20 cellular contexts compared by ENCODE assay signal in the genomic region with DNA sequence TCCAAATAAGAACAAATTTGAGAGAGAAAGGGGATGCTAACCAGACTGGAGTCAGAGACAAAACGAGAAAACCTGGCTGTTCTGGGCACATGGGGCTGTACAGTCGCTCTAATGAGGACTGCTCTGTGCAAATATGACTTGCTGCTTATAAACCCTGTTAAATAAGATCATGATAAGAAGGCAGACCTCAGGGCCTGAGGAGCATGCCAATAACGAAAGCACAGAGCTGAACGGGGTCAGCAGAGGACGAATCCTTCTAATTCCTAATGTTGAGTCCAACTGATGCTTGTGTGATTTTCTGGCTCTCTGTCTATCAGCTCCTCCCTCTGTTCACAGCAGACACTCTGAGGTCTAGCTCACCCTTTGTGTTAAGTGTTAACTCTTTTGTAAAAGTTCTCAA.
DNase-seq lines count a peak whose midpoint lies in the region; ATAC-seq and TF ChIP-seq lines count a peak whose summit lies in the region.
"Had no signal": no experiment of that assay in that cellular context is flagged by ENCODE, and none has a peak within 500 bp of the region (broad histone marks: within the 10 kb centered on the region; RNA-seq: fewer than 3 reads in every experiment).

No MANE protein-coding gene starts in this region.

- H3K27ac ChIP-seq in left ventricle myocardium inferior (replicated peaks) = peak overlapping the region; percentile 74
- H3K27ac ChIP-seq in subcutaneous abdominal adipose tissue (ENCODE audit: low read depth, low read length) = peak overlapping the region; percentile 38
- H3K27ac ChIP-seq: pancreas had no signal

- H3K27me3 ChIP-seq in left ventricle myocardium inferior (ENCODE audit: low read depth) (no peaks in the 10 kb centered on the region), subcutaneous abdominal adipose tissue (ENCODE audit: control insufficient read depth in 5 of 5, insufficient read depth in 4 of 5, low read length in 5 of 5) (no peaks in the 10 kb centered on the region)
- H3K27me3 ChIP-seq: pancreas, sigmoid colon had no signal

- DNase-seq in LNCaP clone FGC (ENCODE audit: low read depth) (peak; percentile 89), activated B cell treated with CpG ODN at 0.5 μM for 24 hours (no peak), left ventricle myocardium inferior (no peak), AG20443 (ENCODE audit: low spot score) (no peak), superior temporal gyrus (ENCODE audit: extremely low spot score) (no peak), DMS53 (lab: John Stamatoyannopoulos, UW) (no peak), NK-92 (lab: John Stamatoyannopoulos, UW; ENCODE audit: unreplicated experiment) (no peak)
- DNase-seq: activated CD4-positive, alpha-beta memory T cell treated with anti-CD3 and anti-CD28 coated beads, Interleukin-2, amount 10 ng/mL, durations not matched to agents 7 days and 5 days; activated gamma-delta T cell; activated naive CD8-positive, alpha-beta T cell treated with anti-CD3 and anti-CD28 coated beads, Interleukin-2, amount 50 U/mL, for 24 hours; CD8-positive, alpha-beta memory T cell; naive thymus-derived CD8-positive, alpha-beta T cell; NCI-H1930; pancreas; sigmoid colon had no signal

- H3K4me3 ChIP-seq in LNCaP clone FGC (ENCODE audit: low read depth, low read length) (no peak overlapping the region), left ventricle myocardium inferior (no peak overlapping the region), subcutaneous abdominal adipose tissue (ENCODE audit: low read depth in 1 of 5, low read length in 5 of 5) (no peak overlapping the region)
- H3K4me3 ChIP-seq: K562, pancreas, sigmoid colon had no signal

- no peaks in the 10 kb centered on the region for H3K9me3 ChIP-seq in left ventricle myocardium inferior (replicated peaks)
- no peaks in the 10 kb centered on the region for H3K9me3 ChIP-seq in subcutaneous abdominal adipose tissue (ENCODE audit: control insufficient read depth in 5 of 5, low read length in 5 of 5)
- H3K9me3 ChIP-seq: pancreas, sigmoid colon had no signal

- peak overlapping the region; percentile 54 for H3K27ac Mint-ChIP-seq in activated B cell treated with CpG ODN at 0.5 μM for 24 hours
- H3K27ac Mint-ChIP-seq: activated CD4-positive, alpha-beta memory T cell treated with anti-CD3 and anti-CD28 coated beads, Interleukin-2, amount 10 ng/mL, durations not matched to agents 7 days and 5 days; activated naive CD8-positive, alpha-beta T cell treated with anti-CD3 and anti-CD28 coated beads, Interleukin-2, amount 50 U/mL, for 24 hours; CD8-positive, alpha-beta memory T cell; naive thymus-derived CD8-positive, alpha-beta T cell; T-helper 2 cell treated with Interferon-gamma antibody and Interleukin-4, amounts not matched to agents 5 μg/mL and 100 μg/mL, for 36 hours had no signal

- no peaks in the 10 kb centered on the region for H3K27me3 Mint-ChIP-seq in activated B cell treated with CpG ODN at 0.5 μM for 24 hours
- H3K27me3 Mint-ChIP-seq: activated naive CD8-positive, alpha-beta T cell treated with anti-CD3 and anti-CD28 coated beads, Interleukin-2, amount 50 U/mL, for 24 hours; naive thymus-derived CD8-positive, alpha-beta T cell had no signal

- H3K36me3 ChIP-seq in left ventricle myocardium inferior = no peaks in the 10 kb centered on the region
- no peaks in the 10 kb centered on the region for H3K36me3 ChIP-seq in subcutaneous abdominal adipose tissue (ENCODE audit: control insufficient read depth in 5 of 5, insufficient read depth in 5 of 5, low read length in 5 of 5)
- H3K36me3 ChIP-seq: pancreas, sigmoid colon had no signal

- peaks cover 25% of the 10 kb centered on the region for H3K4me1 ChIP-seq in left ventricle myocardium inferior
- H3K4me1 ChIP-seq in subcutaneous abdominal adipose tissue (ENCODE audit: control insufficient read depth in 5 of 5, insufficient read depth in 5 of 5, low read length in 5 of 5) = peaks cover 8 to 46% (median 32%) of the 10 kb centered on the region in 5 donors
- H3K4me1 ChIP-seq: pancreas had no signal

- CTCF ChIA-PET in activated B cell treated with CpG ODN at 0.5 μM for 24 hours (lab: Charles Lee) = interaction anchor here (2.0 kb wide), 1 partner anchor 98 kb away, joined by 5 read pairs; no protein-coding TSS in a partner anchor

- intact Hi-C loops in activated B cell treated with CpG ODN at 0.5 μM for 24 hours (cut with micrococcal nuclease) = no loop called here
- intact Hi-C loops in left ventricle myocardium inferior (cut with micrococcal nuclease) = no loop called here

- ATAC-seq in activated B cell treated with CpG ODN at 0.5 μM for 24 hours (ENCODE audit: low read depth) = no peak
- ATAC-seq: activated naive CD8-positive, alpha-beta T cell treated with anti-CD3 and anti-CD28 coated beads, Interleukin-2, amount 50 U/mL, for 24 hours; HCT116; K562; left lobe of liver; naive thymus-derived CD8-positive, alpha-beta T cell had no signal

- H3K36me3 Mint-ChIP-seq in activated B cell treated with CpG ODN at 0.5 μM for 24 hours (ENCODE audit: low read depth) = peaks cover 87% of the 10 kb centered on the region
- H3K36me3 Mint-ChIP-seq: naive thymus-derived CD8-positive, alpha-beta T cell had no signal

- no peak overlapping the region for H3K4me3 Mint-ChIP-seq in activated B cell treated with CpG ODN at 0.5 μM for 24 hours
- H3K4me3 Mint-ChIP-seq: activated CD4-positive, alpha-beta memory T cell treated with anti-CD3 and anti-CD28 coated beads, Interleukin-2, amount 10 ng/mL, durations not matched to agents 7 days and 5 days; activated naive CD8-positive, alpha-beta T cell treated with anti-CD3 and anti-CD28 coated beads, Interleukin-2, amount 50 U/mL, for 24 hours; CD8-positive, alpha-beta memory T cell; naive thymus-derived CD8-positive, alpha-beta T cell; T-helper 2 cell treated with Interferon-gamma antibody and Interleukin-4, amounts not matched to agents 5 μg/mL and 100 μg/mL, for 36 hours had no signal

- peak overlapping the region in 1 of 5 donors; percentile 25 for H3K9ac ChIP-seq in subcutaneous abdominal adipose tissue (ENCODE audit: low read length in 5 of 5)

- no peaks in the 10 kb centered on the region for H3K4me1 Mint-ChIP-seq in activated B cell treated with CpG ODN at 0.5 μM for 24 hours
- H3K4me1 Mint-ChIP-seq: activated CD4-positive, alpha-beta memory T cell treated with anti-CD3 and anti-CD28 coated beads, Interleukin-2, amount 10 ng/mL, durations not matched to agents 7 days and 5 days; activated naive CD8-positive, alpha-beta T cell treated with anti-CD3 and anti-CD28 coated beads, Interleukin-2, amount 50 U/mL, for 24 hours; CD8-positive, alpha-beta memory T cell; naive thymus-derived CD8-positive, alpha-beta T cell had no signal

- POLR2A ChIA-PET in activated B cell treated with CpG ODN at 0.5 μM for 24 hours (lab: Charles Lee) = no interaction called here

- no peak for TF ChIP-seq CTCF in LNCaP clone FGC (IDR thresholded peaks at IDR 0.05; ENCODE audit: control insufficient read depth, extremely low read depth, insufficient read depth)
- TF ChIP-seq CTCF in activated B cell treated with CpG ODN at 0.5 μM for 24 hours (IDR thresholded peaks at IDR 0.05) = no peak
- no peak for TF ChIP-seq CTCF in left ventricle myocardium inferior (IDR thresholded peaks at IDR 0.05; ENCODE audit: borderline replicate concordance)

- H3K9me3 Mint-ChIP-seq in activated B cell treated with CpG ODN at 0.5 μM for 24 hours = no peaks in the 10 kb centered on the region
- H3K9me3 Mint-ChIP-seq: activated CD4-positive, alpha-beta memory T cell treated with anti-CD3 and anti-CD28 coated beads, Interleukin-2, amount 10 ng/mL, durations not matched to agents 7 days and 5 days; activated naive CD8-positive, alpha-beta T cell treated with anti-CD3 and anti-CD28 coated beads, Interleukin-2, amount 50 U/mL, for 24 hours; CD8-positive, alpha-beta memory T cell; naive thymus-derived CD8-positive, alpha-beta T cell; T-helper 2 cell treated with Interferon-gamma antibody and Interleukin-4, amounts not matched to agents 5 μg/mL and 100 μg/mL, for 36 hours had no signal
